Comparison of ENCODE assay signal across 8 cellular contexts in the genomic region with DNA sequence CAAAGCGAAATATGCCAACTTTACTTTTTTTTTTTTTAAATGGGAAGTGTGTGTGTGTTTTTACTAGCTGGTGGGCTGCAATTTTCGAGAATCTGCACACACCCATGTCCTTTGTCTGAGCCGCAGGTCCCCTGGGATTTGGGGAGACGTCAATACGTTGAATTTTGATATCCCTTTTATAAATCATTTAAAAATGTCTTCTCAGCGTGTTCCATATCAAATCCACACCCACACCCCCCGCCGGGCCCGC. TPM values are rescaled to one million over a fixed set of nuclear protein-coding genes. Genes with fewer than 3 reads are reported as not detected.
A peak's percentile ranks its signal among the peaks of the same experiment; 100 is the strongest.
DNase-seq lines count a peak whose midpoint lies in the region; ATAC-seq and TF ChIP-seq lines count a peak whose summit lies in the region.

No MANE protein-coding gene starts in this region.

- H3K27me3 Mint-ChIP-seq in T-helper 1 cell treated with Interleukin-12 subunit alpha and Interleukin-12 subunit beta and Interleukin-4 antibody, amounts not matched to agents 30 μg/mL and 1 μg/mL, for 36 hours (ENCODE audit: low read depth), result peaks cover 8% of the 10 kb centered on the region

- no peak for DNase-seq in T-helper 1 cell
- DNase-seq in WERI-Rb-1, result no peak
- no peak for DNase-seq in gastrocnemius medialis
- no peak for DNase-seq in NCI-H345 treated with DMSO at 0.1 percent for 48 hours (lab: John Stamatoyannopoulos, UW; ENCODE audit: unreplicated experiment)
- DNase-seq in ecto neural progenitor cell (ENCODE audit: low spot score), result no peak

- H3K4me1 ChIP-seq in gastroesophageal sphincter (peaks cover 0 to 18% (median 6%) of the 10 kb centered on the region in 3 donors), gastrocnemius medialis (peaks cover 11 to 16% of the 10 kb centered on the region in 2 donors)

- H3K9me3 ChIP-seq in WERI-Rb-1 (ENCODE audit: severe bottlenecking) (peaks cover 6% of the 10 kb centered on the region), gastroesophageal sphincter (peaks cover 0 to 5% (median 0%) of the 10 kb centered on the region in 3 donors), gastrocnemius medialis (no peaks in the 10 kb centered on the region)

- no peak for TF ChIP-seq EP300 in gastroesophageal sphincter (IDR thresholded peaks at IDR 0.05)

- 0 to 1% methylated on average over 2 to 9 of the region's 9 CpGs for WGBS in gastroesophageal sphincter (ENCODE audit: low coverage in 1 of 2), 2 donors

- H3K27ac Mint-ChIP-seq in T-helper 1 cell treated with Interleukin-12 subunit alpha and Interleukin-12 subunit beta and Interleukin-4 antibody, amounts not matched to agents 30 μg/mL and 1 μg/mL, for 36 hours, result peak overlapping the region; percentile 100

- H3K4me3 Mint-ChIP-seq in T-helper 1 cell treated with Interleukin-12 subunit alpha and Interleukin-12 subunit beta and Interleukin-4 antibody, amounts not matched to agents 30 μg/mL and 1 μg/mL, for 36 hours, result peak overlapping the region; percentile 96

- peaks cover 12% of the 10 kb centered on the region for H3K36me3 Mint-ChIP-seq in T-helper 1 cell treated with Interleukin-12 subunit alpha and Interleukin-12 subunit beta and Interleukin-4 antibody, amounts not matched to agents 30 μg/mL and 1 μg/mL, for 36 hours (ENCODE audit: low read depth)

- in situ Hi-C loops in gastrocnemius medialis (cut with MboI; ENCODE audit: low sequenced_read_pairs in 4 of 4), result loop anchor here in 1 of 4 donors (25.0 kb wide), 1 partner anchor 228 kb away; a partner anchor contains a TSS

- intact Hi-C loops in gastrocnemius medialis (cut with DNase I; ENCODE audit: low total_unique reads), result loop anchor here (1.0 to 5.0 kb wide), 4 partner anchors 19 to 208 kb away; a partner anchor contains a TSS

- H3K4me3 ChIP-seq in WERI-Rb-1 (ENCODE audit: low read depth, low read length) (peak overlapping the region; percentile 70), gastroesophageal sphincter (peak overlapping the region; percentile 70 to 84), gastrocnemius medialis (peak overlapping the region; percentile 77 to 96 (median 86))

- H3K27ac ChIP-seq in WERI-Rb-1, result peak overlapping the region; percentile 98
- peak overlapping the region; percentile 96 to 100 (median 100) for H3K27ac ChIP-seq in gastroesophageal sphincter
- peak overlapping the region; percentile 97 to 100 (median 100) for H3K27ac ChIP-seq in gastrocnemius medialis

- peaks cover 21% of the 10 kb centered on the region for H3K4me1 Mint-ChIP-seq in T-helper 1 cell treated with Interleukin-12 subunit alpha and Interleukin-12 subunit beta and Interleukin-4 antibody, amounts not matched to agents 30 μg/mL and 1 μg/mL, for 36 hours (ENCODE audit: low read depth)

- no peaks in the 10 kb centered on the region for H3K27me3 ChIP-seq in WERI-Rb-1 (ENCODE audit: insufficient read depth, low read depth, severe bottlenecking)
- no peaks in the 10 kb centered on the region for H3K27me3 ChIP-seq in gastroesophageal sphincter
- H3K27me3 ChIP-seq in gastrocnemius medialis, result no peaks in the 10 kb centered on the region

- ATAC-seq in gastroesophageal sphincter (peak; percentile 16), gastrocnemius medialis (peak; percentile 32 to 35), HG02970 (IDR thresholded peaks at IDR 0.05; ENCODE audit: low FRiP score, unreplicated experiment) (no peak)

- TF ChIP-seq CTCF in WERI-Rb-1 (IDR thresholded peaks at IDR 0.05; ENCODE audit: low read depth, low read length), result no peak
- TF ChIP-seq CTCF in gastroesophageal sphincter (IDR thresholded peaks at IDR 0.05), result peak in 1 of 4 experiments; percentile 27
- TF ChIP-seq CTCF in gastrocnemius medialis (IDR thresholded peaks at IDR 0.05 in 4 of 5, conservative IDR thresholded peaks at IDR 0.05 in 1 of 5), result no peak

- H3K9me3 Mint-ChIP-seq in T-helper 1 cell treated with Interleukin-12 subunit alpha and Interleukin-12 subunit beta and Interleukin-4 antibody, amounts not matched to agents 30 μg/mL and 1 μg/mL, for 36 hours, result peaks cover 12% of the 10 kb centered on the region

- TF ChIP-seq POLR2A in gastroesophageal sphincter (IDR thresholded peaks at IDR 0.05) (no peak), gastrocnemius medialis (IDR thresholded peaks at IDR 0.05) (no peak)

- peaks cover 7% of the 10 kb centered on the region; the same call in 1 of the 2 replicates for H3K36me3 ChIP-seq in WERI-Rb-1
- peaks cover 0 to 10% of the 10 kb centered on the region in 2 donors for H3K36me3 ChIP-seq in gastroesophageal sphincter
- peaks cover 0 to 5% of the 10 kb centered on the region in 2 donors for H3K36me3 ChIP-seq in gastrocnemius medialis

RNA-seq across cellular contexts. Expression of a gene that starts 0.4 kb away (rescaled TPM):
- total RNA-seq in gastroesophageal sphincter, result 10 to 100 TPM; 16.6 to 18.2 (median 17.3) TPM
- 10 to 100 TPM; 19.3 to 32.6 (median 31.3) TPM for total RNA-seq in gastrocnemius medialis

RNA-seq across cellular contexts. Expression of a gene that starts 19.0 kb away (rescaled TPM):
- total RNA-seq in gastroesophageal sphincter, result 100 to 1,000 TPM in 1 of 4 donors, 10 to 100 TPM in 3; 61.5 to 106 (median 72.6) TPM
- total RNA-seq in gastrocnemius medialis, result 10 to 100 TPM; 49.2 to 79.7 (median 54.0) TPM
